ENCODE assay signal across 30 cellular contexts in genomic region chr2:101947374-101947773, GRCh38. TPM values are rescaled to one million over a fixed set of nuclear protein-coding genes. Genes with fewer than 3 reads are reported as not detected.
"Had no signal": no experiment of that assay in that cellular context is flagged by ENCODE, and none has a peak within 500 bp of the region (broad histone marks: within the 10 kb centered on the region; RNA-seq: fewer than 3 reads in every experiment).

No MANE protein-coding gene starts in this region.

- H3K9me3 ChIP-seq: suprapubic skin, testis, thoracic aorta, thyroid gland, tibial artery, transverse colon, upper lobe of left lung, upper lobe of right lung, uterus, vagina had no signal

- H3K4me3 ChIP-seq: stomach, suprapubic skin, testis, thoracic aorta, thyroid gland, tibial artery, tibial nerve, transverse colon, upper lobe of left lung, upper lobe of right lung, uterus, vagina had no signal

- H3K4me1 ChIP-seq: stomach, testis, thyroid gland, tibial artery, tibial nerve, transverse colon, upper lobe of left lung, upper lobe of right lung, uterus, vagina had no signal

- FAIRE-seq: urothelium cell line had no signal

- H3K4me1 Mint-ChIP-seq: stimulated activated effector memory CD8-positive, alpha-beta T cell treated with anti-CD3 and anti-CD28 coated beads, Interleukin-12 subunit alpha, Interleukin-12 subunit beta, amount 100 ng/mL, for 72 hours; stimulated activated memory B cell treated with anti-CD40 and anti-IgM and Interleukin-4, amounts not matched to agents 10 μg/mL and 1 μg/mL and 100 μg/mL, for 72 hours; stimulated activated naive CD8-positive, alpha-beta T cell treated with anti-CD3 and anti-CD28 coated beads, Interleukin-15, amount 100 ng/mL, for 72 hours had no signal

- ATAC-seq: stimulated activated effector memory CD8-positive, alpha-beta T cell treated with anti-CD3 and anti-CD28 coated beads, Interleukin-12 subunit alpha, Interleukin-12 subunit beta, amount 100 ng/mL, for 72 hours; stimulated activated memory B cell treated with anti-CD40 and anti-IgM and Interleukin-4, amounts not matched to agents 10 μg/mL and 1 μg/mL and 100 μg/mL, for 72 hours; stimulated activated naive B cell treated with anti-CD40 and anti-IgM and Interleukin-4, amounts not matched to agents 10 μg/mL and 1 μg/mL and 100 μg/mL, for 72 hours; stimulated activated naive CD8-positive, alpha-beta T cell treated with anti-CD3 and anti-CD28 coated beads, Interleukin-15, amount 100 ng/mL, for 72 hours; stimulated activated naive CD8-positive, alpha-beta T cell treated with anti-CD3 and anti-CD28 coated beads, Interleukin-15, Interleukin-2, amounts not matched to agents 100 U/mL and 50 U/mL, for 24 hours; upper lobe of right lung had no signal

- H3K27me3 ChIP-seq: stomach, suprapubic skin, testis, thyroid gland, tibial artery, tibial nerve, transverse colon, upper lobe of left lung, upper lobe of right lung, uterus, vagina had no signal

- H3K27ac ChIP-seq: stomach, suprapubic skin, testis, thoracic aorta, thyroid gland, tibial artery, tibial nerve, transverse colon, upper lobe of left lung, upper lobe of right lung, uterus, vagina had no signal

- H3K36me3 ChIP-seq: stomach, suprapubic skin, thoracic aorta, thyroid gland, tibial artery, tibial nerve, transverse colon, upper lobe of left lung, upper lobe of right lung, uterus, vagina had no signal

- H3K4me3 Mint-ChIP-seq: stimulated activated effector memory CD8-positive, alpha-beta T cell treated with anti-CD3 and anti-CD28 coated beads, Interleukin-12 subunit alpha, Interleukin-12 subunit beta, amount 100 ng/mL, for 72 hours; stimulated activated memory B cell treated with anti-CD40 and anti-IgM and Interleukin-4, amounts not matched to agents 10 μg/mL and 1 μg/mL and 100 μg/mL, for 72 hours; stimulated activated naive B cell treated with anti-CD40 and anti-IgM and Interleukin-4, amounts not matched to agents 10 μg/mL and 1 μg/mL and 100 μg/mL, for 72 hours; stimulated activated naive CD8-positive, alpha-beta T cell treated with anti-CD3 and anti-CD28 coated beads, Interleukin-15, amount 100 ng/mL, for 72 hours; stimulated activated naive CD8-positive, alpha-beta T cell treated with anti-CD3 and anti-CD28 coated beads, Interleukin-15, Interleukin-2, amounts not matched to agents 100 ng/mL and 50 ng/mL, for 24 hours; type B pancreatic cell had no signal

- H3K36me3 Mint-ChIP-seq: stimulated activated effector memory CD8-positive, alpha-beta T cell treated with anti-CD3 and anti-CD28 coated beads, Interleukin-12 subunit alpha, Interleukin-12 subunit beta, amount 100 ng/mL, for 72 hours; type B pancreatic cell had no signal

- H3K27me3 Mint-ChIP-seq: stimulated activated memory B cell treated with anti-CD40 and anti-IgM and Interleukin-4, amounts not matched to agents 10 μg/mL and 1 μg/mL and 100 μg/mL, for 72 hours; stimulated activated naive CD8-positive, alpha-beta T cell treated with anti-CD3 and anti-CD28 coated beads, Interleukin-15, amount 100 ng/mL, for 72 hours had no signal

- DNase-seq: stimulated activated CD4-positive, alpha-beta T cell treated with anti-CD3 and anti-CD28 coated beads, Interleukin-2, amount 100 ng/mL, for 48 hours; stimulated activated CD4-positive, alpha-beta T cell treated with anti-CD3 and anti-CD28 coated beads, Interleukin-4, amount 100 ng/mL, for 1 hour; stimulated activated CD4-positive, alpha-beta T cell treated with anti-CD3 and anti-CD28 coated beads, Interleukin-4, amount 100 ng/mL, for 24 hours; stimulated activated CD4-positive, alpha-beta T cell treated with anti-CD3 and anti-CD28 coated beads, Interleukin-4, amount 100 ng/mL, for 4 hours; stimulated activated CD8-positive, alpha-beta memory T cell treated with anti-CD3 and anti-CD28 coated beads, Interleukin-4, amount 100 ng/mL, for 48 hours; stimulated activated naive B cell treated with anti-CD40 and anti-IgM and Interleukin-4, amounts not matched to agents 10 μg/mL and 1 μg/mL and 100 μg/mL, for 72 hours; stimulated activated naive CD4-positive, alpha-beta T cell; stimulated activated naive CD4-positive, alpha-beta T cell treated with Interleukin-2 at 50 U/mL for 16 hours; stimulated activated naive CD8-positive, alpha-beta T cell treated with anti-CD3 and anti-CD28 coated beads, Interleukin-15, amount 100 ng/mL, for 72 hours; stimulated activated naive CD8-positive, alpha-beta T cell treated with anti-CD3 and anti-CD28 coated beads, Interleukin-15, Interleukin-2, amounts not matched to agents 100 U/mL and 50 U/mL, for 24 hours; stomach; substantia nigra; testis; thyroid gland; tibial artery; transverse colon; trophoblast cell; upper lobe of left lung; upper lobe of right lung; uterus had no signal

- H3K27ac Mint-ChIP-seq: stimulated activated effector memory CD8-positive, alpha-beta T cell treated with anti-CD3 and anti-CD28 coated beads, Interleukin-12 subunit alpha, Interleukin-12 subunit beta, amount 100 ng/mL, for 72 hours; stimulated activated memory B cell treated with anti-CD40 and anti-IgM and Interleukin-4, amounts not matched to agents 10 μg/mL and 1 μg/mL and 100 μg/mL, for 72 hours; stimulated activated naive B cell treated with anti-CD40 and anti-IgM and Interleukin-4, amounts not matched to agents 10 μg/mL and 1 μg/mL and 100 μg/mL, for 72 hours; stimulated activated naive CD8-positive, alpha-beta T cell treated with anti-CD3 and anti-CD28 coated beads, Interleukin-15, amount 100 ng/mL, for 72 hours; stimulated activated naive CD8-positive, alpha-beta T cell treated with anti-CD3 and anti-CD28 coated beads, Interleukin-15, Interleukin-2, amounts not matched to agents 100 ng/mL and 50 ng/mL, for 24 hours; type B pancreatic cell had no signal

RNA-seq across cellular contexts. Expression of gene IL1R2, which starts 44.4 kb away (rescaled TPM):
- total RNA-seq: temporal lobe had no signal
